In genomic region chr5:133398646-133399081, GRCh38 we compare ENCODE assay signal across 1 cellular context.
TF ChIP-seq lines count a peak whose summit lies in the region.

No MANE protein-coding gene starts in this region.

TF ChIP-seq in GM12878, 131 proteins besides CTCF, POLR2A, EP300 and RAD21 (continued from another document):
- peak in 1 of 2 experiments; percentile 43; a peak in 1 of 4 replicates for TF ChIP-seq BHLHE40 (IDR thresholded peaks at IDR 0.05; ENCODE audit: borderline replicate concordance in 1 of 2, low read depth in 2 of 2, low read length in 1 of 2)
- peak; percentile 94 for TF ChIP-seq RUNX3 (IDR thresholded peaks at IDR 0.05; ENCODE audit: low read length)
- TF ChIP-seq EED (IDR thresholded peaks at IDR 0.05; ENCODE audit: low read depth), result peak; percentile 71
- TF ChIP-seq SMARCA5 (IDR thresholded peaks at IDR 0.05), result peak; percentile 66; the same call in 1 of the 2 replicates
- TF ChIP-seq PBX3 (IDR thresholded peaks at IDR 0.05; ENCODE audit: insufficient replicate concordance, low read depth, low read length), result peak; percentile 61
- peak; percentile 81 for TF ChIP-seq MTA2 (IDR thresholded peaks at IDR 0.05; ENCODE audit: low read depth)
- TF ChIP-seq ATF2 (IDR thresholded peaks at IDR 0.05; ENCODE audit: low read length), result 0 out of 2 replicates have a peak, but pooled peaks have one; percentile 27
- TF ChIP-seq PAX5 (IDR thresholded peaks at IDR 0.05; ENCODE audit: borderline replicate concordance, low read depth, low read length), result peak; percentile 85
